Comparison of ENCODE assay signal across 38 cellular contexts in genomic region chr4:129111919-129112318, GRCh38.
"Had no signal": no experiment of that assay in that cellular context is flagged by ENCODE, and none has a peak within 500 bp of the region (broad histone marks: within the 10 kb centered on the region; RNA-seq: fewer than 3 reads in every experiment).

No MANE protein-coding gene starts in this region.

- H3K4me1 Mint-ChIP-seq: activated naive CD8-positive, alpha-beta T cell treated with anti-CD3 and anti-CD28 coated beads for 36 hours; immature natural killer cell; mesothelial cell of epicardium; naive thymus-derived CD4-positive, alpha-beta T cell; stimulated activated naive B cell treated with anti-CD40 and anti-IgM and Interleukin-4, amounts not matched to agents 10 μg/mL and 1 μg/mL and 100 μg/mL, for 72 hours had no signal

- ATAC-seq: activated CD4-positive, CD25-positive, alpha-beta regulatory T cell treated with anti-CD3 and anti-CD28 coated beads, Interleukin-2, amount 50 U/mL, for 24 hours; body of pancreas; left colon; naive thymus-derived CD4-positive, alpha-beta T cell; right cardiac atrium; stimulated activated naive B cell treated with anti-CD40 and anti-IgM and Interleukin-4, amounts not matched to agents 10 μg/mL and 1 μg/mL and 100 μg/mL, for 72 hours had no signal

- H3K27ac ChIP-seq: adrenal gland, body of pancreas, cardiac muscle cell, coronary artery, dorsolateral prefrontal cortex, stomach, thyroid gland, upper lobe of left lung, vagina, WERI-Rb-1 had no signal

- H3K27me3 Mint-ChIP-seq: activated naive CD8-positive, alpha-beta T cell treated with anti-CD3 and anti-CD28 coated beads for 36 hours; naive thymus-derived CD4-positive, alpha-beta T cell; stimulated activated naive B cell treated with anti-CD40 and anti-IgM and Interleukin-4, amounts not matched to agents 10 μg/mL and 1 μg/mL and 100 μg/mL, for 72 hours had no signal

- H3K4me3 Mint-ChIP-seq: activated naive CD4-positive, alpha-beta T cell treated with anti-CD3 and anti-CD28 coated beads for 36 hours; activated naive CD8-positive, alpha-beta T cell treated with anti-CD3 and anti-CD28 coated beads for 36 hours; activated T-helper 1 cell treated with anti-CD3 and anti-CD28 coated beads, Interleukin-12 subunit alpha, Interleukin-12 subunit beta, Interleukin-2, Interleukin-4 antibody, amounts not matched to agents 30 ng/mL and 10 ng/mL and 1 ng/mL, durations not matched to agents 14 hours and 24 hours and 36 hours; immature natural killer cell; mesothelial cell of epicardium; naive thymus-derived CD4-positive, alpha-beta T cell; neural crest cell; stimulated activated naive B cell treated with anti-CD40 and anti-IgM and Interleukin-4, amounts not matched to agents 10 μg/mL and 1 μg/mL and 100 μg/mL, for 72 hours had no signal

- H3K9me3 ChIP-seq: adrenal gland, body of pancreas, stomach, thyroid gland, upper lobe of left lung, vagina had no signal

- H3K4me1 ChIP-seq: adrenal gland, stomach, thyroid gland, upper lobe of left lung, vagina had no signal

- DNase-seq: activated CD4-positive, alpha-beta T cell treated with anti-CD3 and anti-CD28 coated beads for 48 hours; activated CD4-positive, alpha-beta T cell treated with anti-CD3 and anti-CD28 coated beads, Interleukin-2, amount 50 U/mL, for 48 hours; activated CD8-positive, alpha-beta memory T cell treated with anti-CD3 and anti-CD28 coated beads, Interleukin-2, amount 50 U/mL, for 4 hours; activated effector memory CD4-positive, alpha-beta T cell treated with anti-CD3 and anti-CD28 coated beads, Interleukin-2, amount 50 U/mL, for 16 hours; activated naive CD4-positive, alpha-beta T cell treated with anti-CD3 and anti-CD28 coated beads for 36 hours; activated naive CD8-positive, alpha-beta T cell treated with anti-CD3 and anti-CD28 coated beads for 36 hours; activated T-cell treated with anti-CD3 and anti-CD28 coated beads, Interleukin-2, amount 50 U/mL, for 1 hour; adrenal gland; aorta; body of pancreas; cerebellar nuclear complex; dorsolateral prefrontal cortex; effector memory CD4-positive, alpha-beta T cell; erythroblast; head of caudate nucleus; hypothalamus; immature natural killer cell; kidney; left colon; naive thymus-derived CD4-positive, alpha-beta T cell; occipital lobe; posterior cingulate gyrus; right cardiac atrium; stimulated activated CD4-positive, alpha-beta T cell treated with anti-CD3 and anti-CD28 coated beads, Interleukin-15, amount 100 ng/mL, for 24 hours; stimulated activated CD4-positive, alpha-beta T cell treated with anti-CD3 and anti-CD28 coated beads, Interleukin-2, amount 100 ng/mL, for 24 hours; stimulated activated naive B cell treated with anti-CD40 and anti-IgM and Interleukin-4, amounts not matched to agents 10 μg/mL and 1 μg/mL and 100 μg/mL, for 72 hours; stomach; T-helper 9 cell; thyroid gland; upper lobe of left lung; WERI-Rb-1 had no signal

- H3K9me3 Mint-ChIP-seq: activated naive CD4-positive, alpha-beta T cell treated with anti-CD3 and anti-CD28 coated beads for 36 hours; activated naive CD8-positive, alpha-beta T cell treated with anti-CD3 and anti-CD28 coated beads for 36 hours; activated T-helper 1 cell treated with anti-CD3 and anti-CD28 coated beads, Interleukin-12 subunit alpha, Interleukin-12 subunit beta, Interleukin-2, Interleukin-4 antibody, amounts not matched to agents 30 ng/mL and 10 ng/mL and 1 ng/mL, durations not matched to agents 14 hours and 24 hours and 36 hours; immature natural killer cell; mesothelial cell of epicardium; naive thymus-derived CD4-positive, alpha-beta T cell; neural crest cell; stimulated activated naive B cell treated with anti-CD40 and anti-IgM and Interleukin-4, amounts not matched to agents 10 μg/mL and 1 μg/mL and 100 μg/mL, for 72 hours had no signal

- H3K36me3 ChIP-seq: adrenal gland, cardiac muscle cell, thyroid gland, vagina had no signal

- H3K4me3 ChIP-seq: adrenal gland, body of pancreas, cardiac muscle cell, coronary artery, dorsolateral prefrontal cortex, stomach, thyroid gland, upper lobe of left lung, vagina had no signal

- H3K27ac Mint-ChIP-seq: activated naive CD4-positive, alpha-beta T cell treated with anti-CD3 and anti-CD28 coated beads for 36 hours; activated naive CD8-positive, alpha-beta T cell treated with anti-CD3 and anti-CD28 coated beads for 36 hours; activated T-helper 1 cell treated with anti-CD3 and anti-CD28 coated beads, Interleukin-12 subunit alpha, Interleukin-12 subunit beta, Interleukin-2, Interleukin-4 antibody, amounts not matched to agents 30 ng/mL and 10 ng/mL and 1 ng/mL, durations not matched to agents 14 hours and 24 hours and 36 hours; immature natural killer cell; mesothelial cell of epicardium; naive thymus-derived CD4-positive, alpha-beta T cell; stimulated activated naive B cell treated with anti-CD40 and anti-IgM and Interleukin-4, amounts not matched to agents 10 μg/mL and 1 μg/mL and 100 μg/mL, for 72 hours had no signal

- H3K27me3 ChIP-seq: adrenal gland, body of pancreas, cardiac muscle cell, dorsolateral prefrontal cortex, stomach, thyroid gland, upper lobe of left lung, vagina had no signal
